Comparison of ENCODE assay signal across 1 cellular context in the genomic region with DNA sequence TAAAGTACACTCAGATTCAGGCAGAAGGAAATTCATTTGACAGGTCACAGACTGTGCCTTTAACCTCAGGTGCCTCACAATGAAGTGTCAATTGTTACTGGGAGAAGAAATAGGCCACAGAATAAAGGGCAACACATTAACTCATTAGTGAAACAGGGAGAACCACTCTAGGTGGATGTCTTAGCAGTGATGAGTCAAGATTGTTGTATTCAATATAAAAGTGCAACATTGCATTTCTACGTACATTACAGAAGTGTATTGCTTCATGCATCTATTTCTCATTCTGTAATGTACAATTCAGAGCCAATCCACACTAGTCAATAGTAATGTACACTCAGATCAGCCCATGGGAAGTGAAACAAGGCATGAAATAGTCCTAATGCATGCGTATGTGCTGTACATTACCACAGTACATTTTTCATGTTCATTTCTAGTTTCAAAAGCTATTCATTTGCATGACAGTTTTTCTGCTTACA.
TF ChIP-seq lines count a peak whose summit lies in the region.

No MANE protein-coding gene starts in this region.

TF ChIP-seq in WTC11, 78 proteins besides CTCF, POLR2A, EP300 and RAD21 (continued from another document):
- TF ChIP-seq ZNF317 (CRISPR knock-in tag; IDR thresholded peaks at IDR 0.05; ENCODE audit: borderline replicate concordance, low read depth): no peak
